Comparison of ENCODE assay signal across 8 cellular contexts in the genomic region with DNA sequence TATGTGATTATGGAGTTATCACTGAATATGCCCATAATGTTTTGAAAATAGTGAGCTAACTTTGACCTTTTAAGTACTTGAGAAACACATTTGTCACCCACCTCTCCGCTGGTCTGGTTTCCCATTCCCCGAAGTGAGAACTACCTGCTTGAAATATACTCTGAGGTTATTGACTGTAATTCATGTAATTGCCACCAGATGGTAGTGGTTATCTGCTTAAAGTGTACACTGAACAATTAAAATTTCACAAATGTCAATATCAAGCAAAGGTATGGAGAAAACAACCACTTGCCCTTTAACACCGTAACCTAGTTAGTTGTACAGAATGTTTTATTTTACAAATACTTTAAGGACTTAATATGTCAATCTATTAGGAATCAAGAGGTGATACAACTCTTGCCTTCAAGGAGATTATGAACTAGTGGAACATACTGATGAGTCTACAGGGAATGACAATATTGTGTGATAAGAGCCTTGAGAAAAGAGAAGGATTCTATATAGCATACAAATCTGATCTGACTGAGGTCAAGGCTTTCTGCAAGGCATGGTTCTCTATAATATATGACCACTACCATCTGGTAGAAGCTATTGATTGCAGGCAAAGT.
DNase-seq lines count a peak whose midpoint lies in the region; ATAC-seq, FAIRE-seq and TF ChIP-seq lines count a peak whose summit lies in the region.

No MANE protein-coding gene starts in this region.

- no peak for FAIRE-seq in bronchial epithelial cell (lab: Jason Lieb, UNC)

- DNase-seq in COLO829 (ENCODE audit: low spot score) (peak; percentile 40), NCI-H226 (peak; percentile 19), bronchial epithelial cell (ENCODE audit: low read depth) (peak; percentile 57), midbrain (lab: John Stamatoyannopoulos, UW) (peak; percentile 24), GM19238 (ENCODE audit: insufficient read length, low spot score) (no peak)
- no peak for DNase-seq in stimulated activated CD4-positive, alpha-beta T cell treated with anti-CD3 and anti-CD28 coated beads, Interleukin-2, amount 100 ng/mL, for 24 hours

- ATAC-seq in GM18873 (IDR thresholded peaks at IDR 0.05; ENCODE audit: low FRiP score, unreplicated experiment) (peak; percentile 72), HG03103 (IDR thresholded peaks at IDR 0.05; ENCODE audit: low read depth, unreplicated experiment) (peak; percentile 89)

- no peaks in the 10 kb centered on the region for H3K36me3 ChIP-seq in bronchial epithelial cell (ENCODE audit: control insufficient read depth, insufficient read depth, low read length)

- H3K4me3 ChIP-seq in bronchial epithelial cell (ENCODE audit: low read depth, low read length): no peak overlapping the region

- peaks cover 1% of the 10 kb centered on the region for H3K27me3 ChIP-seq in bronchial epithelial cell (ENCODE audit: control insufficient read depth, insufficient read depth, low read length)

- peak; percentile 52 for TF ChIP-seq CTCF in bronchial epithelial cell (IDR thresholded peaks at IDR 0.05; ENCODE audit: insufficient read depth, low read length, severe bottlenecking)

Comparison
In these comparisons a context has a peak if more than half of its experiments do, and no peak if none do; other contexts are left out.
1. DNase-seq: peak in COLO829 (single experiment), NCI-H226 (single experiment), bronchial epithelial cell (single experiment) and midbrain (single experiment); none in GM19238 (single experiment) and stimulated activated CD4-positive, alpha-beta T cell treated with anti-CD3 and anti-CD28 coated beads, Interleukin-2, amount 100 ng/mL, for 24 hours (0 of 2).